8 cellular contexts compared by ENCODE assay signal in the genomic region with DNA sequence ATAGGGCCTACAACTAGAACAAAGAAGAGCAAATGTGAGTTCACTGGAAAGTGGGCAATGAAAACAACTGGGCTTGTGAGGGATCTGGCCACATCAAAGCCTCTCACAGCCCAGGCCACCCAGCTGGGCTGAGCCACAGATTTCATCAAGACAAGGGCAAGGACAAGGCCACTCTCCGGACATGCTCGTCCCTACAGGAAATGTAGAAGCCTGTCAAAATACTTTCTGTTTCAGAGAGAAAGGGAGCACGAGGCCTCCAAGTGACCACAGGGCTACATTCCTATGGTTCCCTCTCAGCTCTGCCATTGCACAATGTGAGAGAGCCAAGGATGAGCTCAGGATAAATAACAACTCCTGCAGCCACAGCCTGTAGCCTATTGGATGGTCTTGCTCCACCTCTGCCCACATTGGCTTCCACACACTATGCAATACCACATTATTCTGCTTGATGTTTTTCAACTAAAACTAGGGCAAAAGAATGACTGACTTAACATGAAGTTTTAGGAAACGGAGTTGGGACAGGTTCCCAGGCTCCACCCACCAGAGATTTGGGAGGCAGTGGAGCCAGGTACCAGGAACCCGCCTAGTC. TPM values are rescaled to one million over a fixed set of nuclear protein-coding genes. Genes with fewer than 3 reads are reported as not detected.
DNase-seq lines count a peak whose midpoint lies in the region; ATAC-seq and TF ChIP-seq lines count a peak whose summit lies in the region.

No MANE protein-coding gene starts in this region.

- no peaks in the 10 kb centered on the region for H3K27me3 ChIP-seq in trophoblast cell (ENCODE audit: insufficient read depth, low read length)

- H2AFZ ChIP-seq in trophoblast cell (ENCODE audit: insufficient read depth, low read length, poor library complexity): no peak overlapping the region

- DNase-seq in SKM-1 treated with dmso at 0.1 percent for 144 hours (lab: John Stamatoyannopoulos, UW; ENCODE audit: unreplicated experiment) (peak; percentile 83), fibroblast of the aortic adventitia (ENCODE audit: low read depth) (peak; percentile 97), trophoblast cell (peak; percentile 93 to 96), HUDEP-2 (lab: John Stamatoyannopoulos, UW; ENCODE audit: unreplicated experiment in 76 of 76) (no peak), cerebellum (ENCODE audit: low spot score) (no peak), NCI-H2081 (lab: John Stamatoyannopoulos, UW) (no peak)

- H3K79me1 ChIP-seq in trophoblast cell (ENCODE audit: low read length): no peaks in the 10 kb centered on the region

- no CpG with 5 or more reads among the region's 5 CpGs for WGBS in trophoblast cell (ENCODE audit: extremely low coverage, insufficient coverage, insufficient read length)

- no peak overlapping the region for H2BK120ac ChIP-seq in trophoblast cell (ENCODE audit: insufficient read depth, low read length, poor library complexity)

- H3K23ac ChIP-seq in trophoblast cell (ENCODE audit: low read length): no peak overlapping the region

- ATAC-seq in HG02588 (IDR thresholded peaks at IDR 0.05; ENCODE audit: unreplicated experiment): no peak

- no peak overlapping the region for H3K14ac ChIP-seq in trophoblast cell (ENCODE audit: low read length)

- POLR2A ChIA-PET in HEK293 (lab: Yijun Ruan, JAX): interaction anchor here (0.6 kb wide), 1 partner anchor 98 kb away, joined by 3 read pairs; no protein-coding TSS in a partner anchor

- CTCF ChIA-PET in HEK293 (lab: Yijun Ruan, JAX): interaction anchor here (0.6 to 1.2 kb wide), 4 partner anchors 10 to 106 kb away, joined by 3 to 6 read pairs (median 3); no protein-coding TSS in a partner anchor

- H3K18ac ChIP-seq in trophoblast cell (ENCODE audit: low read length): no peak overlapping the region

- H4K12ac ChIP-seq in trophoblast cell (ENCODE audit: low read depth, low read length): no peak overlapping the region

- H2BK5ac ChIP-seq in trophoblast cell (ENCODE audit: low read depth, low read length, poor library complexity): no peak overlapping the region

- H3K27ac ChIP-seq in HEK293 (ENCODE audit: extremely low read depth, low read depth, low read length) (peak overlapping the region; percentile 49; the same call in 1 of the 2 replicates), trophoblast cell (ENCODE audit: low read depth, low read length) (no peak overlapping the region)

- H3K4me3 ChIP-seq in HEK293 (ENCODE audit: low read depth, low read length) (no peak overlapping the region), fibroblast of the aortic adventitia (ENCODE audit: low read depth, low read length) (peak overlapping the region; percentile 4), trophoblast cell (ENCODE audit: low read depth, low read length) (no peak overlapping the region)

- H3K4ac ChIP-seq in trophoblast cell (ENCODE audit: low read depth, low read length): no peak overlapping the region

- no peak overlapping the region for H4K8ac ChIP-seq in trophoblast cell (ENCODE audit: low read depth, low read length)

- TF ChIP-seq CTCF in HEK293 (tag by site-specific recombination; IDR thresholded peaks at IDR 0.05) (no peak), fibroblast of the aortic adventitia (IDR thresholded peaks at IDR 0.05; ENCODE audit: insufficient read depth, low read length) (no peak)

- H3K4me1 ChIP-seq in HEK293 (ENCODE audit: control insufficient read depth, insufficient read depth, low read length): peaks cover 57% of the 10 kb centered on the region
- peaks cover 9 to 20% of the 10 kb centered on the region in 2 experiments for H3K4me1 ChIP-seq in trophoblast cell (ENCODE audit: control insufficient read depth in 1 of 2, insufficient read depth in 2 of 2, low read length in 2 of 2)

- no peak overlapping the region for H2BK12ac ChIP-seq in trophoblast cell (ENCODE audit: low read length)

- no peaks in the 10 kb centered on the region for H3K79me2 ChIP-seq in trophoblast cell (ENCODE audit: control insufficient read depth, insufficient read depth, low read length, poor library complexity)

- no peak overlapping the region for H4K91ac ChIP-seq in trophoblast cell (ENCODE audit: low read depth, low read length)

- H3K9me3 ChIP-seq in HEK293 (ENCODE audit: control insufficient read depth, insufficient read depth, low read depth, low read length): no peaks in the 10 kb centered on the region
- no peaks in the 10 kb centered on the region for H3K9me3 ChIP-seq in trophoblast cell (ENCODE audit: insufficient read depth, low read depth, low read length)

- no peak overlapping the region for H2AK5ac ChIP-seq in trophoblast cell (ENCODE audit: low read length)

- no peaks in the 10 kb centered on the region; a peak in 1 of 3 replicates for H3K36me3 ChIP-seq in HEK293 (ENCODE audit: control insufficient read depth in 2 of 2, insufficient read depth in 1 of 2, low read length in 2 of 2)
- no peaks in the 10 kb centered on the region for H3K36me3 ChIP-seq in trophoblast cell (ENCODE audit: control insufficient read depth in 1 of 2, insufficient read depth in 2 of 2, low read length in 2 of 2)

- H3K9ac ChIP-seq in trophoblast cell (ENCODE audit: low read length): no peak overlapping the region

- no peak overlapping the region for H3K4me2 ChIP-seq in trophoblast cell (ENCODE audit: low read length)

TF ChIP-seq in HEK293, 187 proteins besides CTCF, POLR2A, EP300 and RAD21:
- TF ChIP-seq PATZ1 (tag by site-specific recombination; IDR thresholded peaks at IDR 0.05) (no peak), INSM2 (tag by site-specific recombination; IDR thresholded peaks at IDR 0.05) (peak; percentile 39; the same call in 1 of the 2 replicates), PRDM1 (tag by site-specific recombination; IDR thresholded peaks at IDR 0.05) (peak; percentile 89)
- TF ChIP-seq, protein P1, sequence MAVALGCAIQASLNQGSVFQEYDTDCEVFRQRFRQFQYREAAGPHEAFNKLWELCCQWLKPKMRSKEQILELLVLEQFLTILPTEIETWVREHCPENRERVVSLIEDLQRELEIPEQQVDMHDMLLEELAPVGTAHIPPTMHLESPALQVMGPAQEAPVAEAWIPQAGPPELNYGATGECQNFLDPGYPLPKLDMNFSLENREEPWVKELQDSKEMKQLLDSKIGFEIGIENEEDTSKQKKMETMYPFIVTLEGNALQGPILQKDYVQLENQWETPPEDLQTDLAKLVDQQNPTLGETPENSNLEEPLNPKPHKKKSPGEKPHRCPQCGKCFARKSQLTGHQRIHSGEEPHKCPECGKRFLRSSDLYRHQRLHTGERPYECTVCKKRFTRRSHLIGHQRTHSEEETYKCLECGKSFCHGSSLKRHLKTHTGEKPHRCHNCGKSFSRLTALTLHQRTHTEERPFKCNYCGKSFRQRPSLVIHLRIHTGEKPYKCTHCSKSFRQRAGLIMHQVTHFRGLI (tag by site-specific recombination; IDR thresholded peaks at IDR 0.05): peak; percentile 55; the same call in 1 of the 2 replicates

RNA-seq across cellular contexts. Expression of gene TBC1D2B, which starts 12.1 kb away (rescaled TPM):
- 28.9 and 51.5 TPM in 2 replicates for total RNA-seq in fibroblast of the aortic adventitia (ENCODE audit: low replicate concordance)
- 16.7 and 16.9 TPM in 2 replicates for polyA plus RNA-seq in trophoblast cell (2013)
- 18.3 TPM for total RNA-seq in cerebellum

RNA-seq across cellular contexts. Expression of gene SH2D7, which starts 27.0 kb away (rescaled TPM):
- not detected in 2 replicates for total RNA-seq in fibroblast of the aortic adventitia (ENCODE audit: low replicate concordance)
- 0.14 and 0.19 TPM in 2 replicates for polyA plus RNA-seq in trophoblast cell (2013)
- not detected for total RNA-seq in cerebellum

Comparison
In these comparisons a context has a peak if more than half of its experiments do, and no peak if none do; other contexts are left out.
1. DNase-seq: peak in SKM-1 treated with dmso at 0.1 percent for 144 hours (single experiment), fibroblast of the aortic adventitia (single experiment) and trophoblast cell (2 of 2); none in HUDEP-2 (0 of 76), cerebellum (single experiment) and NCI-H2081 (0 of 2).